Comparison of ENCODE assay signal across 2 cellular contexts in the genomic region with DNA sequence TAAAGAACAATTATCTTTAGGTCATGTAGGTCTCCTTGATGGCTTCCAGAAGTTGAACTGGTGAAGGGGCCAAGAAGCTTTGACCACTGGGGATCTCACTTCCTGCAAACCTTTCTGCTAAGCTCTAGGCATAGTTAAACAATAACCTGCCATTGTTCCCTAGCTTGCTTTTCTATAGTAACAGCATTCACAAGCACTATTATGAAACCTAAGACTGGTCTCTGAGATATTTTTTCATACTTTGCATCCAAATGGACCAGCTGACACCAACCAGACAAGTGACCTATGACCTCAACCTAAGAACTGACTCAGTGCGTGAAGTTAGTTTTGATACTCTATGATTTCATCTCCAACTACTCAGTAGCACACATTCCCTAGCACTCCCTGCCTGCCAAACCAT.
TF ChIP-seq lines count a peak whose summit lies in the region.

No MANE protein-coding gene starts in this region.

TF ChIP-seq in endothelial cell of umbilical vein, 7 proteins besides CTCF, POLR2A, EP300 and RAD21 (continued from another document):
- no peak for TF ChIP-seq GATA2 (IDR thresholded peaks at IDR 0.05; ENCODE audit: insufficient read depth, insufficient read length, low read depth, low read length)
- no peak for TF ChIP-seq MYC (IDR thresholded peaks at IDR 0.05; ENCODE audit: low read depth, low read length)
- TF ChIP-seq, protein P1, sequence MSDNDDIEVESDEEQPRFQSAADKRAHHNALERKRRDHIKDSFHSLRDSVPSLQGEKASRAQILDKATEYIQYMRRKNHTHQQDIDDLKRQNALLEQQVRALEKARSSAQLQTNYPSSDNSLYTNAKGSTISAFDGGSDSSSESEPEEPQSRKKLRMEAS (IDR thresholded peaks at IDR 0.05; ENCODE audit: insufficient read depth, insufficient read length), result no peak

TF ChIP-seq in GM23338, 12 proteins besides CTCF, POLR2A, EP300 and RAD21 (continued from another document):
- TF ChIP-seq, protein P2, sequence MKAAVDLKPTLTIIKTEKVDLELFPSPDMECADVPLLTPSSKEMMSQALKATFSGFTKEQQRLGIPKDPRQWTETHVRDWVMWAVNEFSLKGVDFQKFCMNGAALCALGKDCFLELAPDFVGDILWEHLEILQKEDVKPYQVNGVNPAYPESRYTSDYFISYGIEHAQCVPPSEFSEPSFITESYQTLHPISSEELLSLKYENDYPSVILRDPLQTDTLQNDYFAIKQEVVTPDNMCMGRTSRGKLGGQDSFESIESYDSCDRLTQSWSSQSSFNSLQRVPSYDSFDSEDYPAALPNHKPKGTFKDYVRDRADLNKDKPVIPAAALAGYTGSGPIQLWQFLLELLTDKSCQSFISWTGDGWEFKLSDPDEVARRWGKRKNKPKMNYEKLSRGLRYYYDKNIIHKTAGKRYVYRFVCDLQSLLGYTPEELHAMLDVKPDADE (IDR thresholded peaks at IDR 0.05), result no peak
- TF ChIP-seq CREB1 (CRISPR knock-in tag; IDR thresholded peaks at IDR 0.05; ENCODE audit: low read depth) (no peak), EZH2 (IDR thresholded peaks at IDR 0.05; ENCODE audit: low read depth, unreplicated experiment) (no peak), EZH2phosphoT487 (IDR thresholded peaks at IDR 0.05; ENCODE audit: unreplicated experiment) (no peak), ZNF114 (CRISPR knock-in tag; IDR thresholded peaks at IDR 0.05) (no peak), NANOG (IDR thresholded peaks at IDR 0.05; ENCODE audit: borderline replicate concordance) (no peak)
